In genomic region chr10:79367421-79368189, GRCh38 we compare ENCODE assay signal across 30 cellular contexts. TPM values are rescaled to one million over a fixed set of nuclear protein-coding genes. Genes with fewer than 3 reads are reported as not detected.
A peak's percentile ranks its signal among the peaks of the same experiment; 100 is the strongest.
DNase-seq lines count a peak whose midpoint lies in the region; ATAC-seq and TF ChIP-seq lines count a peak whose summit lies in the region.
"Had no signal": no experiment of that assay in that cellular context is flagged by ENCODE, and none has a peak within 500 bp of the region (broad histone marks: within the 10 kb centered on the region; RNA-seq: fewer than 3 reads in every experiment).

No MANE protein-coding gene starts in this region.

- DNase-seq in activated effector memory CD4-positive, alpha-beta T cell treated with anti-CD3 and anti-CD28 coated beads, Interleukin-2, amount 50 U/mL, for 16 hours, result peak; percentile 4
- DNase-seq in activated effector memory CD4-positive, alpha-beta T cell treated with Interleukin-2 at 50 U/mL for 16 hours, result no peak
- DNase-seq in astrocyte of the spinal cord (ENCODE audit: low read depth, low spot score), result peak; percentile 37
- peak; percentile 32 to 65 for DNase-seq in foreskin fibroblast
- DNase-seq in left colon, result no peak
- no peak for DNase-seq in occipital lobe (lab: John Stamatoyannopoulos, UW)
- no peak for DNase-seq in activated CD4-positive, CD25-positive, alpha-beta regulatory T cell treated with anti-CD3 and anti-CD28 coated beads, Interleukin-2, amount 50 U/mL, for 72 hours
- DNase-seq in stimulated activated naive CD8-positive, alpha-beta T cell treated with anti-CD3 and anti-CD28 coated beads, Interleukin-15, amount 100 ng/mL, for 72 hours, result no peak
- DNase-seq: 8988T; activated CD8-positive, alpha-beta memory T cell treated with anti-CD3 and anti-CD28 coated beads for 24 hours; activated naive CD4-positive, alpha-beta T cell treated with Interleukin-2 at 50 U/mL for 16 hours; activated T-cell treated with anti-CD3 and anti-CD28 coated beads, Interleukin-2, amount 50 U/mL, for 1 hour; amygdala; CD8-positive, alpha-beta memory T cell; central memory CD4-positive, alpha-beta T cell; DMS153; GDM1; hippocampal formation; MV-4-11; NCI-H146; NCI-H510A treated with DMSO at 0.1 percent for 48 hours; PC-9; right lobe of liver; SIG-M5; T-cell; transverse colon had no signal

- no peak overlapping the region for H3K4me3 Mint-ChIP-seq in stimulated activated naive CD8-positive, alpha-beta T cell treated with anti-CD3 and anti-CD28 coated beads, Interleukin-15, amount 100 ng/mL, for 72 hours
- H3K4me3 Mint-ChIP-seq: B cell; CD8-positive, alpha-beta memory T cell; nephron; stimulated activated naive CD8-positive, alpha-beta T cell treated with anti-CD3 and anti-CD28 coated beads, Interleukin-15, Interleukin-2, amounts not matched to agents 100 ng/mL and 50 ng/mL, for 24 hours; T-cell had no signal

- ATAC-seq in left colon, result no peak
- ATAC-seq in stimulated activated naive CD8-positive, alpha-beta T cell treated with anti-CD3 and anti-CD28 coated beads, Interleukin-15, amount 100 ng/mL, for 72 hours, result no peak
- ATAC-seq: activated CD4-positive, CD25-positive, alpha-beta regulatory T cell treated with anti-CD3 and anti-CD28 coated beads, Interleukin-2, amount 50 U/mL, for 24 hours; right lobe of liver had no signal

- H3K4me3 ChIP-seq in astrocyte of the spinal cord (ENCODE audit: low read depth, low read length) (no peak overlapping the region), foreskin fibroblast (ENCODE audit: low read depth in 1 of 2, low read length in 2 of 2) (no peak overlapping the region)
- H3K4me3 ChIP-seq: PC-9, right lobe of liver, transverse colon had no signal

- no peak for TF ChIP-seq CTCF in astrocyte of the spinal cord (IDR thresholded peaks at IDR 0.05; ENCODE audit: low read depth, low read length)
- no peak for TF ChIP-seq CTCF in foreskin fibroblast (IDR thresholded peaks at IDR 0.05; ENCODE audit: low read depth, low read length)

- H3K9me3 Mint-ChIP-seq in stimulated activated naive CD8-positive, alpha-beta T cell treated with anti-CD3 and anti-CD28 coated beads, Interleukin-15, amount 100 ng/mL, for 72 hours, result no peaks in the 10 kb centered on the region
- H3K9me3 Mint-ChIP-seq: stimulated activated naive CD8-positive, alpha-beta T cell treated with anti-CD3 and anti-CD28 coated beads, Interleukin-15, Interleukin-2, amounts not matched to agents 100 ng/mL and 50 ng/mL, for 24 hours had no signal

- H3K27ac Mint-ChIP-seq in stimulated activated naive CD8-positive, alpha-beta T cell treated with anti-CD3 and anti-CD28 coated beads, Interleukin-15, amount 100 ng/mL, for 72 hours, result no peak overlapping the region
- H3K27ac Mint-ChIP-seq: B cell; nephron; stimulated activated naive CD8-positive, alpha-beta T cell treated with anti-CD3 and anti-CD28 coated beads, Interleukin-15, Interleukin-2, amounts not matched to agents 100 ng/mL and 50 ng/mL, for 24 hours; T-cell had no signal

- in situ Hi-C loops in astrocyte of the spinal cord (cut with HindIII; ENCODE audit: low sequenced_read_pairs), result no loop called here

- H3K27me3 Mint-ChIP-seq in stimulated activated naive CD8-positive, alpha-beta T cell treated with anti-CD3 and anti-CD28 coated beads, Interleukin-15, amount 100 ng/mL, for 72 hours, result no peaks in the 10 kb centered on the region
- H3K27me3 Mint-ChIP-seq: stimulated activated naive CD8-positive, alpha-beta T cell treated with anti-CD3 and anti-CD28 coated beads, Interleukin-15, Interleukin-2, amounts not matched to agents 100 ng/mL and 50 ng/mL, for 24 hours; T-cell had no signal

- intact Hi-C loops in left colon (cut with DNase I, micrococcal nuclease), result no loop called here

- no peaks in the 10 kb centered on the region for H3K4me1 Mint-ChIP-seq in stimulated activated naive CD8-positive, alpha-beta T cell treated with anti-CD3 and anti-CD28 coated beads, Interleukin-15, amount 100 ng/mL, for 72 hours
- H3K4me1 Mint-ChIP-seq: B cell; CD8-positive, alpha-beta memory T cell; nephron had no signal

RNA-seq across cellular contexts. Expression of gene PPIF, which starts 20.3 kb away (rescaled TPM):
- 100 to 1,000 TPM in 1 of 2 donors, 10 to 100 TPM in 1; 86.6 to 105 TPM for total RNA-seq in left colon
- 5.8 TPM for total RNA-seq in occipital lobe

Comparison
In these comparisons a context has a peak if more than half of its experiments do, and no peak if none do; other contexts are left out.
1. DNase-seq: peak in activated effector memory CD4-positive, alpha-beta T cell treated with anti-CD3 and anti-CD28 coated beads, Interleukin-2, amount 50 U/mL, for 16 hours (single experiment), astrocyte of the spinal cord (single experiment) and foreskin fibroblast (2 of 2); none in activated effector memory CD4-positive, alpha-beta T cell treated with Interleukin-2 at 50 U/mL for 16 hours (single experiment), left colon (0 of 2), occipital lobe (single experiment), activated CD4-positive, CD25-positive, alpha-beta regulatory T cell treated with anti-CD3 and anti-CD28 coated beads, Interleukin-2, amount 50 U/mL, for 72 hours (single experiment) and stimulated activated naive CD8-positive, alpha-beta T cell treated with anti-CD3 and anti-CD28 coated beads, Interleukin-15, amount 100 ng/mL, for 72 hours (0 of 2).
2. RNA of gene PPIF, which starts 20.3 kb away (total RNA-seq): 86.6 to 105 TPM in left colon; 5.8 TPM in occipital lobe (single experiment); every median in the first group is over 10 times any median in the second.